In the genomic region with DNA sequence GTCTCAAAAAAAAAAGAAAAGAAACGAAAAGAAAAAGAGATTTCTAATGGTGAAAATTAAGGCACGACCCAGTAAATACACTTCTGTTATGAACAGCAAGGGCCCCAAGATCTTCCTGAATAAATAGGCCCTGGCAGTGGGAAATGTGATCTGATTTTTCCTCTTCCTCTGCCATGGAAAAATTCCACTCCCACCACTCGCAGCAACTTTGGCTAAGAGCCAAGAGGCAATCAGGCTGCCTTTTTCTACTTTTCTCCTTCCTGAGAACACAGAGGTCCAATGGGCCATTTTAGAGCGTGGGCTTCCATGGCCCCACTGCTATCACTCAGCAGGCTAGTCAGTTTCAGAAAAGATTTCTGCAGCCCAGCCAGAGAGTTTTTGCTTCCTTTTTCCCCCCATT, we compare ENCODE assay signal across 12 cellular contexts. TPM values are rescaled to one million over a fixed set of nuclear protein-coding genes. Genes with fewer than 3 reads are reported as not detected.
DNase-seq lines count a peak whose midpoint lies in the region; ATAC-seq lines count a peak whose summit lies in the region.
"Had no signal": no experiment of that assay in that cellular context is flagged by ENCODE, and none has a peak within 500 bp of the region (broad histone marks: within the 10 kb centered on the region; RNA-seq: fewer than 3 reads in every experiment).

No MANE protein-coding gene starts in this region.

- ATAC-seq in GM21723 (IDR thresholded peaks at IDR 0.05; ENCODE audit: unreplicated experiment) = no peak
- no peak for ATAC-seq in GM18517 (IDR thresholded peaks at IDR 0.05; ENCODE audit: unreplicated experiment)
- no peak for ATAC-seq in HG02588 (IDR thresholded peaks at IDR 0.05; ENCODE audit: unreplicated experiment)

- DNase-seq in DMS 273 (lab: John Stamatoyannopoulos, UW; ENCODE audit: unreplicated experiment) = peak; percentile 75
- peak; percentile 73 for DNase-seq in NCI-H2227 treated with DMSO at 0.1 percent for 48 hours (lab: John Stamatoyannopoulos, UW)
- DNase-seq in fibroblast of gingiva (ENCODE audit: low read depth) = peak; percentile 3
- DNase-seq in putamen (ENCODE audit: low spot score) = peak; percentile 7
- DNase-seq in mucosa of gallbladder (ENCODE audit: low spot score) = no peak
- DNase-seq: activated B cell treated with CpG ODN at 0.5 μM for 24 hours; CD4-positive, CD25-positive, alpha-beta regulatory T cell; NCI-H187 treated with DMSO at 0.1 percent for 48 hours; upper lobe of left lung had no signal

RNA-seq across cellular contexts. Expression of a gene that starts 33.7 kb away (rescaled TPM):
- total RNA-seq in mucosa of gallbladder = 160 TPM
